Comparison of ENCODE assay signal across 16 cellular contexts in genomic region chr19:45140533-45140932, GRCh38. TPM values are rescaled to one million over a fixed set of nuclear protein-coding genes. Genes with fewer than 3 reads are reported as not detected.
A peak's percentile ranks its signal among the peaks of the same experiment; 100 is the strongest.
DNase-seq lines count a peak whose midpoint lies in the region; ATAC-seq and TF ChIP-seq lines count a peak whose summit lies in the region.
"Had no signal": no experiment of that assay in that cellular context is flagged by ENCODE, and none has a peak within 500 bp of the region (broad histone marks: within the 10 kb centered on the region; RNA-seq: fewer than 3 reads in every experiment).

No MANE protein-coding gene starts in this region.

- H3K27me3 Mint-ChIP-seq in activated CD4-positive, alpha-beta T cell treated with anti-CD3 and anti-CD28 coated beads, Interleukin-2, amount 10 ng/mL, durations not matched to agents 7 days and 5 days = no peaks in the 10 kb centered on the region
- no peaks in the 10 kb centered on the region for H3K27me3 Mint-ChIP-seq in nephron progenitor cell (ENCODE audit: low read depth, poor library complexity)
- H3K27me3 Mint-ChIP-seq: CD4-positive, alpha-beta memory T cell had no signal

- TF ChIP-seq CTCF in nephron progenitor cell (IDR thresholded peaks at IDR 0.05) = no peak

- CTCF ChIA-PET in activated CD4-positive, alpha-beta T cell treated with anti-CD3 and anti-CD28 coated beads, Interleukin-2, amount 10 ng/mL, durations not matched to agents 7 days and 5 days (lab: Charles Lee) = interaction anchor here (0.5 kb wide), 1 partner anchor 170 kb away, joined by 5 read pairs; no protein-coding TSS in a partner anchor

- no peak overlapping the region for H3K4me3 Mint-ChIP-seq in activated CD4-positive, alpha-beta T cell treated with anti-CD3 and anti-CD28 coated beads, Interleukin-2, amount 10 ng/mL, durations not matched to agents 7 days and 5 days
- H3K4me3 Mint-ChIP-seq in nephron progenitor cell = no peak overlapping the region
- H3K4me3 Mint-ChIP-seq: CD14-positive monocyte; CD4-positive, alpha-beta memory T cell had no signal

- no peaks in the 10 kb centered on the region for H3K9me3 Mint-ChIP-seq in activated CD4-positive, alpha-beta T cell treated with anti-CD3 and anti-CD28 coated beads, Interleukin-2, amount 10 ng/mL, durations not matched to agents 7 days and 5 days
- H3K9me3 Mint-ChIP-seq in nephron progenitor cell = no peaks in the 10 kb centered on the region
- H3K9me3 Mint-ChIP-seq: CD14-positive monocyte; CD4-positive, alpha-beta memory T cell had no signal

- peaks cover 7% of the 10 kb centered on the region for H3K36me3 Mint-ChIP-seq in activated CD4-positive, alpha-beta T cell treated with anti-CD3 and anti-CD28 coated beads, Interleukin-2, amount 10 ng/mL, durations not matched to agents 7 days and 5 days (ENCODE audit: low read depth)
- H3K36me3 Mint-ChIP-seq in nephron progenitor cell (ENCODE audit: low read depth) = peaks cover 19% of the 10 kb centered on the region

- ATAC-seq in GM18502 (IDR thresholded peaks at IDR 0.05; ENCODE audit: poor library complexity, unreplicated experiment) = no peak
- ATAC-seq: A549, HepG2 had no signal

- DNase-seq in activated CD4-positive, alpha-beta T cell treated with anti-CD3 and anti-CD28 coated beads, Interleukin-2, amount 10 ng/mL, durations not matched to agents 7 days and 5 days = no peak
- no peak for DNase-seq in activated CD4-positive, alpha-beta T cell treated with anti-CD3 and anti-CD28 coated beads for 1 hour
- no peak for DNase-seq in caudate nucleus (lab: John Stamatoyannopoulos, UW)
- DNase-seq in nephron progenitor cell = no peak
- DNase-seq in NCI-H345 treated with DMSO at 0.1 percent for 48 hours (lab: John Stamatoyannopoulos, UW; ENCODE audit: unreplicated experiment) = no peak
- no peak for DNase-seq in MV-4-11 (lab: John Stamatoyannopoulos, UW)
- DNase-seq: AML-193, DMS153, DMS79, GDM1 had no signal

- peak overlapping the region; percentile 36 for H3K27ac Mint-ChIP-seq in activated CD4-positive, alpha-beta T cell treated with anti-CD3 and anti-CD28 coated beads, Interleukin-2, amount 10 ng/mL, durations not matched to agents 7 days and 5 days
- peak overlapping the region; percentile 66 for H3K27ac Mint-ChIP-seq in nephron progenitor cell

- peak overlapping the region; percentile 62 for H3K27ac ChIP-seq in caudate nucleus (ENCODE audit: low read depth, low read length)
- H3K27ac ChIP-seq: 22Rv1 had no signal

- POLR2A ChIA-PET in activated CD4-positive, alpha-beta T cell treated with anti-CD3 and anti-CD28 coated beads, Interleukin-2, amount 10 ng/mL, durations not matched to agents 7 days and 5 days (lab: Charles Lee) = no interaction called here

- H3K4me1 Mint-ChIP-seq in activated CD4-positive, alpha-beta T cell treated with anti-CD3 and anti-CD28 coated beads, Interleukin-2, amount 10 ng/mL, durations not matched to agents 7 days and 5 days = peaks cover 4% of the 10 kb centered on the region
- H3K4me1 Mint-ChIP-seq in nephron progenitor cell = peaks cover 34% of the 10 kb centered on the region

RNA-seq across cellular contexts. Expression of gene NKPD1, which starts 20.2 kb away (rescaled TPM):
- total RNA-seq in activated CD4-positive, alpha-beta T cell treated with anti-CD3 and anti-CD28 coated beads, Interleukin-2, amount 10 ng/mL, durations not matched to agents 7 days and 5 days = under 1 TPM in 1 of 2 experiments, not detected in 1; 0.17 TPM
- total RNA-seq: HepG2 had no signal

RNA-seq across cellular contexts. Expression of gene TRAPPC6A, which starts 37.5 kb away (rescaled TPM):
- total RNA-seq in activated CD4-positive, alpha-beta T cell treated with anti-CD3 and anti-CD28 coated beads, Interleukin-2, amount 10 ng/mL, durations not matched to agents 7 days and 5 days = 10 to 100 TPM; 55.1 to 64.2 TPM

RNA-seq across cellular contexts. Expression of gene BLOC1S3, which starts 38.1 kb away (rescaled TPM):
- 10 to 100 TPM; 15.3 to 19.7 TPM for total RNA-seq in activated CD4-positive, alpha-beta T cell treated with anti-CD3 and anti-CD28 coated beads, Interleukin-2, amount 10 ng/mL, durations not matched to agents 7 days and 5 days

RNA-seq across cellular contexts. Expression of gene PPP1R37, which starts 47.6 kb away (rescaled TPM):
- 10 to 100 TPM; 21.1 to 21.7 TPM for total RNA-seq in activated CD4-positive, alpha-beta T cell treated with anti-CD3 and anti-CD28 coated beads, Interleukin-2, amount 10 ng/mL, durations not matched to agents 7 days and 5 days
